In the genomic region with DNA sequence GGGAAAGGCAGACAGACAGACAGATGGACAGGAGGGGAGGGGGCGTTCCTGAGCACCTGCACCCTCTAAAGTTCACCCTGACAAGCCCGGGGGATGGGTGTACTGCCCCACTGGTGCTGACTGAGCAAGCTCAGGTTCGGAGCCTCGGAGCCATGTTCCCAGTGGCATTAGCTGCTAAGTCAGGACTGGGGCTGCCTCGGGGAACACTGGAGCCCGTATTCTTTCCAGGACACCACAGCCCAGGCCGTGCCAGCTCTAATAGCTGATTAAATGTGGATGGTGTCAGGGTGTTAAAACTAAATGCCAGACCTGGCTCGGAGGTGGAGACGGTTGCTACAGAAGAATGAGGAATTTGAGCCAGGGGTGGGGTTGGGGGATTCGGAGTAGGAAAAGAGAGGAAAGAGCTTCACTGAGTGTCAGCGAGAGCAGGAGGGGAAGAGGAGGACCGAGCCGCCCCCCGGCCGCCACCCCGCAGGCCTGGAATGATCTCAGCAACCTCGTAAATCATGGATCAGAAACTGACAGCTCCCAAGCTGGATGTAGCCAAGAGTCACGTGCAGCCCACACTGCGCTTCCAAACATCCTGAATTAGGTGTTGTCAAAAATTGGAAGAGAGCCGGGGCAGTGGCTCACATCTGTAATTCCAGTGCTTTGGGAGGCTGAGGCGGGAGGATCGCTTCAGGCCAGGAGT, we compare ENCODE assay signal across 25 cellular contexts. TPM values are rescaled to one million over a fixed set of nuclear protein-coding genes. Genes with fewer than 3 reads are reported as not detected.
A peak's percentile ranks its signal among the peaks of the same experiment; 100 is the strongest.
DNase-seq lines count a peak whose midpoint lies in the region; ATAC-seq and TF ChIP-seq lines count a peak whose summit lies in the region.
"Had no signal": no experiment of that assay in that cellular context is flagged by ENCODE, and none has a peak within 500 bp of the region (broad histone marks: within the 10 kb centered on the region; RNA-seq: fewer than 3 reads in every experiment).

No MANE protein-coding gene starts in this region.

- peaks cover 51% of the 10 kb centered on the region for H3K4me1 ChIP-seq in CD4-positive, alpha-beta memory T cell (ENCODE audit: insufficient read depth, low read length)
- no peaks in the 10 kb centered on the region for H3K4me1 ChIP-seq in ovary (ENCODE audit: insufficient read depth)

- peak overlapping the region in 5 of 7 donors; percentile 8 to 60 (median 29) for H3K27ac Mint-ChIP-seq in CD4-positive, alpha-beta memory T cell
- peak overlapping the region; percentile 94 for H3K27ac Mint-ChIP-seq in nephron progenitor cell

- H3K9me3 ChIP-seq in CD4-positive, alpha-beta memory T cell (ENCODE audit: control insufficient read depth in 1 of 2, low read length in 2 of 2): no peaks in the 10 kb centered on the region
- no peaks in the 10 kb centered on the region for H3K9me3 ChIP-seq in ovary

- CTCF ChIA-PET in CD4-positive, alpha-beta memory T cell (lab: Charles Lee; ENCODE audit: partially characterized antibody): interaction anchor here (3.4 kb wide), 1 partner anchor 27 kb away, joined by 12 read pairs; no protein-coding TSS in a partner anchor

- DNase-seq in NCI-H82 (lab: John Stamatoyannopoulos, UW): peak; percentile 22
- no peak for DNase-seq in NCI-H82 treated with DMSO at 0.1 percent for 48 hours (lab: John Stamatoyannopoulos, UW; ENCODE audit: unreplicated experiment)
- no peak for DNase-seq in CD4-positive, alpha-beta memory T cell
- DNase-seq in Right ventricle myocardium superior: no peak
- DNase-seq in nephron progenitor cell: no peak
- DNase-seq in ovary: no peak
- DNase-seq in C1 segment of cervical spinal cord (lab: John Stamatoyannopoulos, UW): no peak
- DNase-seq in NCI-H2227 treated with DMSO at 0.1 percent for 48 hours (lab: John Stamatoyannopoulos, UW): no peak
- DNase-seq: activated CD4-positive, CD25-positive, alpha-beta regulatory T cell treated with anti-CD3 and anti-CD28 coated beads, Interleukin-2, amount 50 U/mL, for 72 hours; activated naive CD4-positive, alpha-beta T cell treated with anti-CD3 and anti-CD28 coated beads, Interleukin-2, amount 50 U/mL, for 16 hours; DMS79 treated with DMSO at 0.1 percent for 48 hours; Karpas-422; midbrain; NCI-H1092 treated with DMSO at 0.1 percent for 48 hours; NCI-H2107; NCI-H524 treated with DMSO at 0.1 percent for 48 hours; SHP77; stimulated activated CD4-positive, alpha-beta T cell treated with anti-CD3 and anti-CD28 coated beads, Interleukin-2, amount 100 ng/mL, for 48 hours; substantia nigra had no signal

- H3K27me3 Mint-ChIP-seq in CD4-positive, alpha-beta memory T cell: no peaks in the 10 kb centered on the region
- H3K27me3 Mint-ChIP-seq in nephron progenitor cell (ENCODE audit: low read depth, poor library complexity): peaks cover 2% of the 10 kb centered on the region

- no peaks in the 10 kb centered on the region for H3K9me3 Mint-ChIP-seq in CD4-positive, alpha-beta memory T cell
- no peaks in the 10 kb centered on the region for H3K9me3 Mint-ChIP-seq in nephron progenitor cell

- H3K36me3 ChIP-seq in CD4-positive, alpha-beta memory T cell (ENCODE audit: insufficient read depth, low read length): peaks cover 16% of the 10 kb centered on the region
- no peaks in the 10 kb centered on the region for H3K36me3 ChIP-seq in ovary

- peaks cover 10 to 53% of the 10 kb centered on the region in 2 donors for H3K36me3 Mint-ChIP-seq in CD4-positive, alpha-beta memory T cell
- peaks cover 82% of the 10 kb centered on the region for H3K36me3 Mint-ChIP-seq in nephron progenitor cell (ENCODE audit: low read depth)

- H3K4me1 Mint-ChIP-seq in CD4-positive, alpha-beta memory T cell: peaks cover 15 to 53% (median 32%) of the 10 kb centered on the region in 4 donors
- H3K4me1 Mint-ChIP-seq in nephron progenitor cell: peaks cover 14% of the 10 kb centered on the region

- H3K4me3 ChIP-seq in CD4-positive, alpha-beta memory T cell (ENCODE audit: low read length in 2 of 2): no peak overlapping the region
- H3K4me3 ChIP-seq in ovary: no peak overlapping the region
- H3K4me3 ChIP-seq: skin epidermis had no signal

- TF ChIP-seq EP300 in ovary (IDR thresholded peaks at IDR 0.05): no peak

- POLR2A ChIA-PET in CD4-positive, alpha-beta memory T cell (lab: Charles Lee; ENCODE audit: partially characterized antibody): interaction anchor here (1.3 to 5.1 kb wide), 2 partner anchors 9 to 24 kb away, joined by 5 to 31 read pairs; no protein-coding TSS in a partner anchor

- TF ChIP-seq CTCF in nephron progenitor cell (IDR thresholded peaks at IDR 0.05) (no peak), ovary (IDR thresholded peaks at IDR 0.05) (no peak)

- WGBS in ovary, 3 donors: 74 to 81% (median 78%) methylated on average over 22 of the region's 22 CpGs

- intact Hi-C loops in CD4-positive, alpha-beta memory T cell (cut with micrococcal nuclease): loop anchor here (2.0 kb wide), 1 partner anchor 127 kb away; no protein-coding TSS in a partner anchor
- intact Hi-C loops in Right ventricle myocardium superior (cut with DNase I) (no loop called here), ovary (cut with DNase I) (loop anchor here in 1 of 4 donors (10.0 kb wide), 1 partner anchor 99 kb away; no protein-coding TSS in a partner anchor)

- no peak overlapping the region for H3K27ac ChIP-seq in CD4-positive, alpha-beta memory T cell (ENCODE audit: low read depth, low read length)
- H3K27ac ChIP-seq in ovary: no peak overlapping the region
- H3K27ac ChIP-seq: 22Rv1, C4-2B had no signal

- peak overlapping the region in 2 of 8 donors; percentile 8 to 34 for H3K4me3 Mint-ChIP-seq in CD4-positive, alpha-beta memory T cell
- no peak overlapping the region for H3K4me3 Mint-ChIP-seq in nephron progenitor cell

- TF ChIP-seq POLR2A in ovary (IDR thresholded peaks at IDR 0.05): no peak

- ATAC-seq in Right ventricle myocardium superior (ENCODE audit: poor library complexity): peak; percentile 66

- H3K27me3 ChIP-seq in CD4-positive, alpha-beta memory T cell (ENCODE audit: insufficient read depth, low read length): no peaks in the 10 kb centered on the region
- no peaks in the 10 kb centered on the region for H3K27me3 ChIP-seq in ovary

RNA-seq across cellular contexts. Expression of a gene that starts 10.4 kb away (rescaled TPM):
- total RNA-seq in CD4-positive, alpha-beta memory T cell: 100 to 1,000 TPM; 125 to 126 TPM
- 100 to 1,000 TPM in 1 of 2 donors, 10 to 100 TPM in 1; 44.0 to 101 TPM for polyA plus RNA-seq in CD4-positive, alpha-beta memory T cell
- total RNA-seq in Right ventricle myocardium superior (136 TPM), ovary (100 to 1,000 TPM in 5 of 7 donors, 10 to 100 TPM in 2; 39.9 to 130 (median 116) TPM)
- 100 to 1,000 TPM; 108 to 136 TPM for polyA plus RNA-seq in ovary

RNA-seq across cellular contexts. Expression of a gene that starts 39.9 kb away (rescaled TPM):
- not detected for total RNA-seq in CD4-positive, alpha-beta memory T cell
- not detected for polyA plus RNA-seq in CD4-positive, alpha-beta memory T cell
- total RNA-seq in Right ventricle myocardium superior (not detected), ovary (1 to 10 TPM in 1 of 7 donors, not detected in 6; 2.7 TPM)
- polyA plus RNA-seq in ovary: 1 to 10 TPM in 1 of 2 donors, under 1 TPM in 1; 0.22 to 1.0 TPM
- total RNA-seq: fibroblast of villous mesenchyme, HT-29, omental fat pad had no signal

RNA-seq across cellular contexts. Expression of a gene that starts 46.8 kb away (rescaled TPM):
- 10 to 100 TPM; 57.0 to 57.7 TPM for total RNA-seq in CD4-positive, alpha-beta memory T cell
- polyA plus RNA-seq in CD4-positive, alpha-beta memory T cell: 10 to 100 TPM in 1 of 2 donors, 1 to 10 TPM in 1; 9.6 to 48.2 TPM
- total RNA-seq in Right ventricle myocardium superior (31.4 TPM), ovary (10 to 100 TPM; 25.0 to 56.4 (median 38.7) TPM)
- polyA plus RNA-seq in ovary: 10 to 100 TPM in 1 of 2 donors, 1 to 10 TPM in 1; 9.1 to 16.8 TPM
